ENCODE assay signal across 12 cellular contexts in the genomic region with DNA sequence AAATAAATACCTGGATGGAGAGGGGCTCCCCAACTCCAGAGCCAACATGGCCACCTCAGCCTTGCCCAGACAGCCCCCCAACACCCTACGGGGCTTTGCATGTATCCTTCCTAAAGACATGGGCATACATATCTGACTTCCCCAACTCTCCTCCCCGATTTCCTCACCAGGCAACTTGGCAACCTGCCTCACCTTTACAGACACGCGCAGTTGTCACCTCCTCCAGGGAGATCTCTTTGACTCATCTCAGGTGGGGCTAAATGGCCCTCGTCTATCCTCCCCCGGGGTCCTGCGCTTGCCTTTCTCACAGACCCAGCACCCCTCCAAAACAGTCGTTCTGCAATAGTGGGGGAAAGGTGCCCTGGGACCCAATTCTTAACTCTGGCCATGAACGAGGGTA.
"Had no signal": no experiment of that assay in that cellular context is flagged by ENCODE, and none has a peak within 500 bp of the region (broad histone marks: within the 10 kb centered on the region; RNA-seq: fewer than 3 reads in every experiment).

No MANE protein-coding gene starts in this region.

- H3K36me3 ChIP-seq: lower lobe of right lung, right lobe of liver, SJCRH30, thoracic aorta had no signal

- H3K4me3 ChIP-seq: body of pancreas, lower lobe of right lung, psoas muscle, right lobe of liver, SJCRH30, thoracic aorta had no signal

- H3K27ac ChIP-seq: body of pancreas, lower lobe of right lung, psoas muscle, right lobe of liver, SJCRH30, thoracic aorta had no signal

- H3K9me3 ChIP-seq: body of pancreas, lower lobe of right lung, psoas muscle, right lobe of liver, SJCRH30, thoracic aorta had no signal

- DNase-seq: activated CD4-positive, alpha-beta T cell treated with anti-CD3 and anti-CD28 coated beads for 4 hours; activated effector memory CD4-positive, alpha-beta T cell treated with anti-CD3 and anti-CD28 coated beads, Interleukin-2, amount 50 U/mL, for 16 hours; activated T-cell treated with anti-CD3 and anti-CD28 coated beads, Interleukin-2, amount 50 U/mL, for 1 hour; amniotic stem cell; body of pancreas; kidney glomerular epithelial cell; lower lobe of right lung; psoas muscle; right lobe of liver; SJCRH30; T-helper 2 cell had no signal

- H3K4me1 ChIP-seq: lower lobe of right lung, psoas muscle, SJCRH30 had no signal
